ENCODE assay signal across 8 cellular contexts in genomic region chr2:186695081-186695756, GRCh38. TPM values are rescaled to one million over a fixed set of nuclear protein-coding genes. Genes with fewer than 3 reads are reported as not detected.
DNase-seq lines count a peak whose midpoint lies in the region; ATAC-seq and TF ChIP-seq lines count a peak whose summit lies in the region.

No MANE protein-coding gene starts in this region.

- H3K27ac Mint-ChIP-seq in naive thymus-derived CD8-positive, alpha-beta T cell: no peak overlapping the region
- H3K27ac Mint-ChIP-seq in activated CD8-positive, alpha-beta memory T cell treated with anti-CD3 and anti-CD28 coated beads, Interleukin-2, amount 10 ng/mL, durations not matched to agents 7 days and 5 days: no peak overlapping the region

- CTCF ChIA-PET in activated CD8-positive, alpha-beta memory T cell treated with anti-CD3 and anti-CD28 coated beads, Interleukin-2, amount 10 ng/mL, durations not matched to agents 7 days and 5 days (lab: Charles Lee): no interaction called here

- peaks cover 41 to 75% (median 46%) of the 10 kb centered on the region in 5 donors for H3K27me3 Mint-ChIP-seq in naive thymus-derived CD8-positive, alpha-beta T cell
- H3K27me3 Mint-ChIP-seq in activated CD8-positive, alpha-beta memory T cell treated with anti-CD3 and anti-CD28 coated beads, Interleukin-2, amount 10 ng/mL, durations not matched to agents 7 days and 5 days: peaks cover 57% of the 10 kb centered on the region

- no peak overlapping the region for H3K27ac ChIP-seq in coronary artery

- peak overlapping the region in 9 of 10 donors; percentile 16 to 88 (median 37) for H3K4me3 Mint-ChIP-seq in naive thymus-derived CD8-positive, alpha-beta T cell
- H3K4me3 Mint-ChIP-seq in activated CD8-positive, alpha-beta memory T cell treated with anti-CD3 and anti-CD28 coated beads, Interleukin-2, amount 10 ng/mL, durations not matched to agents 7 days and 5 days: no peak overlapping the region

- DNase-seq in DMS 273 treated with DMSO at 0.1 percent for 48 hours (lab: John Stamatoyannopoulos, UW) (peak; percentile 20), NCI-H2171 (lab: John Stamatoyannopoulos, UW) (peak; percentile 8), coronary artery (ENCODE audit: low spot score) (no peak)
- no peak for DNase-seq in naive thymus-derived CD8-positive, alpha-beta T cell
- DNase-seq in activated CD8-positive, alpha-beta memory T cell treated with anti-CD3 and anti-CD28 coated beads, Interleukin-2, amount 10 ng/mL, durations not matched to agents 7 days and 5 days: no peak
- DNase-seq in stimulated activated CD4-positive, alpha-beta T cell treated with anti-CD3 and anti-CD28 coated beads, Interleukin-12 subunit alpha, Interleukin-12 subunit beta, amount 100 ng/mL, for 4 hours: no peak

- H3K4me1 Mint-ChIP-seq in naive thymus-derived CD8-positive, alpha-beta T cell: peaks cover 2 to 16% (median 7%) of the 10 kb centered on the region in 4 donors
- peaks cover 8% of the 10 kb centered on the region for H3K4me1 Mint-ChIP-seq in activated CD8-positive, alpha-beta memory T cell treated with anti-CD3 and anti-CD28 coated beads, Interleukin-2, amount 10 ng/mL, durations not matched to agents 7 days and 5 days

- POLR2A ChIA-PET in naive thymus-derived CD8-positive, alpha-beta T cell (lab: Charles Lee): no interaction called here

- TF ChIP-seq CTCF in coronary artery (IDR thresholded peaks at IDR 0.05): no peak

- no peaks in the 10 kb centered on the region for H3K9me3 Mint-ChIP-seq in naive thymus-derived CD8-positive, alpha-beta T cell
- no peaks in the 10 kb centered on the region for H3K9me3 Mint-ChIP-seq in activated CD8-positive, alpha-beta memory T cell treated with anti-CD3 and anti-CD28 coated beads, Interleukin-2, amount 10 ng/mL, durations not matched to agents 7 days and 5 days (ENCODE audit: low read depth)

- H3K4me3 ChIP-seq in coronary artery: peak overlapping the region; percentile 88

- peaks cover 0 to 3% (median 0%) of the 10 kb centered on the region in 3 donors for H3K36me3 Mint-ChIP-seq in naive thymus-derived CD8-positive, alpha-beta T cell
- H3K36me3 Mint-ChIP-seq in activated CD8-positive, alpha-beta memory T cell treated with anti-CD3 and anti-CD28 coated beads, Interleukin-2, amount 10 ng/mL, durations not matched to agents 7 days and 5 days: no peaks in the 10 kb centered on the region

- peak in 1 of 2 donors; percentile 22 for ATAC-seq in naive thymus-derived CD8-positive, alpha-beta T cell
- ATAC-seq in activated CD8-positive, alpha-beta memory T cell treated with anti-CD3 and anti-CD28 coated beads, Interleukin-2, amount 10 ng/mL, durations not matched to agents 7 days and 5 days: no peak
- ATAC-seq in HG03280 (IDR thresholded peaks at IDR 0.05; ENCODE audit: unreplicated experiment) (no peak), GM19463 (IDR thresholded peaks at IDR 0.05; ENCODE audit: unreplicated experiment) (no peak)

RNA-seq across cellular contexts. Expression of gene FAM171B, which starts 1.4 kb away (rescaled TPM):
- total RNA-seq in naive thymus-derived CD8-positive, alpha-beta T cell: under 1 TPM in 1 of 2 experiments, not detected in 1; 0.14 TPM
- polyA plus RNA-seq in naive thymus-derived CD8-positive, alpha-beta T cell: under 1 TPM in 2 of 3 donors, not detected in 1; 0.16 to 0.80 TPM
- total RNA-seq in activated CD8-positive, alpha-beta memory T cell treated with anti-CD3 and anti-CD28 coated beads, Interleukin-2, amount 10 ng/mL, durations not matched to agents 7 days and 5 days: 1 to 10 TPM in 1 of 2 experiments, under 1 TPM in 1; 0.96 to 2.0 TPM

Comparison
In these comparisons a context has a peak if more than half of its experiments do, and no peak if none do; other contexts are left out.
1. DNase-seq: peak in DMS 273 treated with DMSO at 0.1 percent for 48 hours (single experiment) and NCI-H2171 (single experiment); none in coronary artery (single experiment), naive thymus-derived CD8-positive, alpha-beta T cell (0 of 10), activated CD8-positive, alpha-beta memory T cell treated with anti-CD3 and anti-CD28 coated beads, Interleukin-2, amount 10 ng/mL, durations not matched to agents 7 days and 5 days (single experiment) and stimulated activated CD4-positive, alpha-beta T cell treated with anti-CD3 and anti-CD28 coated beads, Interleukin-12 subunit alpha, Interleukin-12 subunit beta, amount 100 ng/mL, for 4 hours (single experiment).